17 cellular contexts compared by ENCODE assay signal in genomic region chr1:224873645-224874369, GRCh38. TPM values are rescaled to one million over a fixed set of nuclear protein-coding genes. Genes with fewer than 3 reads are reported as not detected.
DNase-seq lines count a peak whose midpoint lies in the region; ATAC-seq and TF ChIP-seq lines count a peak whose summit lies in the region.
"Had no signal": no experiment of that assay in that cellular context is flagged by ENCODE, and none has a peak within 500 bp of the region (broad histone marks: within the 10 kb centered on the region; RNA-seq: fewer than 3 reads in every experiment).

No MANE protein-coding gene starts in this region.

- TF ChIP-seq CTCF in mammary epithelial cell (conservative IDR thresholded peaks at IDR 0.05 in 1 of 2, IDR thresholded peaks at IDR 0.05 in 1 of 2; ENCODE audit: extremely low read depth in 1 of 2, insufficient read depth in 1 of 2, low read depth in 1 of 2, low read length in 2 of 2), result no peak

- H3K4me1 ChIP-seq in mammary epithelial cell (ENCODE audit: insufficient read depth, low read length), result peaks cover 4% of the 10 kb centered on the region

- no peaks in the 10 kb centered on the region for H3K9me3 ChIP-seq in mammary epithelial cell (replicated peaks; ENCODE audit: insufficient read depth, low read length)

- no peak overlapping the region for H3K4me2 ChIP-seq in mammary epithelial cell (ENCODE audit: insufficient read depth, low read depth, low read length)

- no peaks in the 10 kb centered on the region for H3K36me3 Mint-ChIP-seq in activated naive CD4-positive, alpha-beta T cell treated with anti-CD3 and anti-CD28 coated beads, Interleukin-2, amount 50 U/mL, for 72 hours
- H3K36me3 Mint-ChIP-seq in activated CD4-positive, alpha-beta T cell treated with anti-CD3 and anti-CD28 coated beads for 36 hours (ENCODE audit: low read depth), result no peaks in the 10 kb centered on the region
- H3K36me3 Mint-ChIP-seq: type B pancreatic cell had no signal

- ATAC-seq in HG02870 (IDR thresholded peaks at IDR 0.05; ENCODE audit: unreplicated experiment), result no peak
- ATAC-seq in activated naive CD4-positive, alpha-beta T cell treated with anti-CD3 and anti-CD28 coated beads, Interleukin-2, amount 50 U/mL, for 72 hours, result no peak
- ATAC-seq in activated CD4-positive, alpha-beta T cell treated with anti-CD3 and anti-CD28 coated beads for 36 hours, result no peak
- ATAC-seq: left ventricle myocardium superior had no signal

- peaks cover 2% of the 10 kb centered on the region for H3K27me3 ChIP-seq in mammary epithelial cell (ENCODE audit: insufficient read depth, low read length)

- no peaks in the 10 kb centered on the region for H3K9me3 Mint-ChIP-seq in activated naive CD4-positive, alpha-beta T cell treated with anti-CD3 and anti-CD28 coated beads, Interleukin-2, amount 50 U/mL, for 72 hours
- H3K9me3 Mint-ChIP-seq in activated CD4-positive, alpha-beta T cell treated with anti-CD3 and anti-CD28 coated beads for 36 hours (ENCODE audit: low read depth), result no peaks in the 10 kb centered on the region
- H3K9me3 Mint-ChIP-seq: type B pancreatic cell had no signal

- H3K4me1 Mint-ChIP-seq in activated CD4-positive, alpha-beta T cell treated with anti-CD3 and anti-CD28 coated beads for 36 hours, result no peaks in the 10 kb centered on the region

- H3K27me3 Mint-ChIP-seq in activated CD4-positive, alpha-beta T cell treated with anti-CD3 and anti-CD28 coated beads for 36 hours, result peaks cover 13% of the 10 kb centered on the region

- H4K20me1 ChIP-seq in mammary epithelial cell (ENCODE audit: insufficient read depth, low read length), result no peaks in the 10 kb centered on the region

- no peak overlapping the region for H3K4me3 ChIP-seq in mammary epithelial cell (replicated peaks in 1 of 3; ENCODE audit: insufficient read depth in 1 of 3, low read depth in 2 of 3, low read length in 3 of 3)
- H3K4me3 ChIP-seq: dorsolateral prefrontal cortex had no signal

- WGBS in mammary epithelial cell (ENCODE audit: low coverage, missing lambda C conversion rate), result 17% methylated on average over 3 of the region's 3 CpGs

- H3K9ac ChIP-seq in mammary epithelial cell (ENCODE audit: insufficient read depth, low read length), result no peak overlapping the region

- no peaks in the 10 kb centered on the region for H3K36me3 ChIP-seq in mammary epithelial cell (ENCODE audit: insufficient read depth, low read length)

- intact Hi-C loops in mammary epithelial cell (cut with micrococcal nuclease), result no loop called here
- intact Hi-C loops in activated CD4-positive, alpha-beta T cell treated with anti-CD3 and anti-CD28 coated beads for 36 hours (cut with DNase I, micrococcal nuclease), result no loop called here

- DNase-seq in HEK293T (ENCODE audit: extremely low spot score) (no peak), mammary epithelial cell (peak; percentile 30), kidney glomerular epithelial cell (lab: John Stamatoyannopoulos, UW) (peak; percentile 25), superior temporal gyrus (ENCODE audit: extremely low spot score) (peak; percentile 55)
- no peak for DNase-seq in effector CD4-positive, alpha-beta T cell
- no peak for DNase-seq in activated naive CD4-positive, alpha-beta T cell treated with anti-CD3 and anti-CD28 coated beads, Interleukin-2, amount 50 U/mL, for 72 hours (ENCODE audit: low spot score in 2 of 2)
- DNase-seq in activated CD4-positive, alpha-beta T cell treated with anti-CD3 and anti-CD28 coated beads for 36 hours, result no peak
- DNase-seq: activated T-cell treated with anti-CD3 and anti-CD28 coated beads for 4 hours, amniotic stem cell, DMS53, dorsolateral prefrontal cortex, left ventricle myocardium superior, NCI-H1048, NCI-H446 treated with DMSO at 0.1 percent for 48 hours, Right ventricle myocardium superior had no signal

- BruUV-seq in mammary epithelial cell (replicated peaks; lab: Mats Ljungman, UMichigan), result no TSS peak

- dilution Hi-C loops in mammary epithelial cell (cut with HindIII; ENCODE audit: low sequenced_read_pairs), result no loop called here

- in situ Hi-C loops in mammary epithelial cell (cut with MboI; ENCODE audit: low sequenced_read_pairs in 2 of 2), result no loop called here

- H3K27ac ChIP-seq in mammary epithelial cell (ENCODE audit: insufficient read depth, low read depth, low read length), result no peak overlapping the region
- H3K27ac ChIP-seq: dorsolateral prefrontal cortex had no signal

- H2AFZ ChIP-seq in mammary epithelial cell (ENCODE audit: low read depth, low read length), result no peak overlapping the region

- H3K79me2 ChIP-seq in mammary epithelial cell (ENCODE audit: insufficient read depth, low read length), result no peaks in the 10 kb centered on the region

- H3K27ac Mint-ChIP-seq in activated naive CD4-positive, alpha-beta T cell treated with anti-CD3 and anti-CD28 coated beads, Interleukin-2, amount 50 U/mL, for 72 hours, result no peak overlapping the region
- no peak overlapping the region for H3K27ac Mint-ChIP-seq in activated CD4-positive, alpha-beta T cell treated with anti-CD3 and anti-CD28 coated beads for 36 hours
- H3K27ac Mint-ChIP-seq: type B pancreatic cell had no signal

- POLR2A ChIA-PET in HEK293T (lab: Yijun Ruan, JAX), result interaction anchor here (0.9 kb wide), 1 partner anchor 11 kb away, joined by 3 read pairs; no protein-coding TSS in a partner anchor
- POLR2A ChIA-PET in activated CD4-positive, alpha-beta T cell treated with anti-CD3 and anti-CD28 coated beads for 36 hours (lab: Charles Lee), result no interaction called here

- no peak overlapping the region for H3K4me3 Mint-ChIP-seq in activated CD4-positive, alpha-beta T cell treated with anti-CD3 and anti-CD28 coated beads for 36 hours

- CTCF ChIA-PET in HEK293T (lab: Yijun Ruan, JAX), result interaction anchor here (0.6 to 3.6 kb wide), 5 partner anchors 10 to 49 kb away, joined by 3 to 21 read pairs (median 3); no protein-coding TSS in a partner anchor
- CTCF ChIA-PET in mammary epithelial cell (lab: Charles Lee; ENCODE audit: low non-redundant PET), result no interaction called here
- CTCF ChIA-PET in activated CD4-positive, alpha-beta T cell treated with anti-CD3 and anti-CD28 coated beads for 36 hours (lab: Charles Lee), result no interaction called here

TF ChIP-seq in HEK293T, 16 proteins besides CTCF, POLR2A, EP300 and RAD21:
- TF ChIP-seq PKNOX1 (IDR thresholded peaks at IDR 0.05) (peak; percentile 74), FOXA1 (IDR thresholded peaks at IDR 0.05) (0 out of 2 replicates have a peak, but pooled peaks have one; percentile 13), HDGF (IDR thresholded peaks at IDR 0.05; ENCODE audit: borderline replicate concordance) (no peak), CTBP1 (IDR thresholded peaks at IDR 0.05; ENCODE audit: borderline replicate concordance) (0 out of 2 replicates have a peak, but pooled peaks have one; percentile 30), ELF4 (IDR thresholded peaks at IDR 0.05) (no peak), ZNF384 (IDR thresholded peaks at IDR 0.05) (peak; percentile 83)
TF ChIP-seq in HEK293T: peak in this region for 4.

RNA-seq across cellular contexts. Expression of gene DNAH14, which starts 55.7 kb away (rescaled TPM):
- total RNA-seq in mammary epithelial cell, result 10 to 100 TPM; 16.4 to 23.8 TPM
- 3.9 TPM for polyA plus RNA-seq in mammary epithelial cell
- not detected for polyA minus RNA-seq in mammary epithelial cell
- total RNA-seq in activated naive CD4-positive, alpha-beta T cell treated with anti-CD3 and anti-CD28 coated beads, Interleukin-2, amount 50 U/mL, for 72 hours, result 1 to 10 TPM; 1.2 to 2.0 TPM
- 1 to 10 TPM; 1.6 to 2.1 TPM for total RNA-seq in activated CD4-positive, alpha-beta T cell treated with anti-CD3 and anti-CD28 coated beads for 36 hours

Comparison
In these comparisons a context has a peak if more than half of its experiments do, and no peak if none do; other contexts are left out.
1. DNase-seq: peak in mammary epithelial cell (single experiment), kidney glomerular epithelial cell (single experiment) and superior temporal gyrus (single experiment); none in HEK293T (single experiment), effector CD4-positive, alpha-beta T cell (single experiment), activated naive CD4-positive, alpha-beta T cell treated with anti-CD3 and anti-CD28 coated beads, Interleukin-2, amount 50 U/mL, for 72 hours (0 of 2) and activated CD4-positive, alpha-beta T cell treated with anti-CD3 and anti-CD28 coated beads for 36 hours (single experiment).
2. RNA of gene DNAH14, which starts 55.7 kb away (total RNA-seq): 16.4 to 23.8 TPM in mammary epithelial cell; 1.6 to 2.1 TPM in activated CD4-positive, alpha-beta T cell treated with anti-CD3 and anti-CD28 coated beads for 36 hours and 1.2 to 2.0 TPM in activated naive CD4-positive, alpha-beta T cell treated with anti-CD3 and anti-CD28 coated beads, Interleukin-2, amount 50 U/mL, for 72 hours; every median in the first group is over 4 times any median in the second.